ENCODE assay signal across 9 cellular contexts in genomic region chr9:73683862-73684591, GRCh38.
DNase-seq lines count a peak whose midpoint lies in the region; ATAC-seq and TF ChIP-seq lines count a peak whose summit lies in the region.
"Had no signal": no experiment of that assay in that cellular context is flagged by ENCODE, and none has a peak within 500 bp of the region (broad histone marks: within the 10 kb centered on the region; RNA-seq: fewer than 3 reads in every experiment).

No MANE protein-coding gene starts in this region.

- TF ChIP-seq CTCF in HFF-Myc (IDR thresholded peaks at IDR 0.05; ENCODE audit: low read depth, low read length, missing control alignments), result peak; percentile 32
- TF ChIP-seq CTCF in foreskin fibroblast (IDR thresholded peaks at IDR 0.05; ENCODE audit: low read depth, low read length), result peak; percentile 50

- DNase-seq in G401 (ENCODE audit: low spot score), result peak; percentile 5
- DNase-seq in HFF-Myc (ENCODE audit: extremely low read depth, low read depth), result peak; percentile 5
- DNase-seq in OCI-M1 (lab: John Stamatoyannopoulos, UW), result peak; percentile 40
- peak; percentile 15 to 65 for DNase-seq in foreskin fibroblast
- DNase-seq in NK-92 (lab: John Stamatoyannopoulos, UW; ENCODE audit: unreplicated experiment), result no peak
- DNase-seq in NCI-H146 (lab: John Stamatoyannopoulos, UW), result no peak
- no peak for DNase-seq in NCI-H1694 (lab: John Stamatoyannopoulos, UW)

- in situ Hi-C loops in G401 (cut with HindIII; ENCODE audit: low sequenced_read_pairs), result no loop called here

- ATAC-seq in HG03469 (IDR thresholded peaks at IDR 0.05; ENCODE audit: unreplicated experiment), result no peak

- H3K4me3 ChIP-seq in HFF-Myc (replicated peaks; ENCODE audit: low read depth, low read length) (no peak overlapping the region), foreskin fibroblast (ENCODE audit: low read depth in 1 of 2, low read length in 2 of 2) (no peak overlapping the region)
- H3K4me3 ChIP-seq: SJSA1 had no signal

Comparison
In these comparisons a context has a peak if more than half of its experiments do, and no peak if none do; other contexts are left out.
1. DNase-seq: peak in G401 (single experiment), HFF-Myc (single experiment), OCI-M1 (single experiment) and foreskin fibroblast (2 of 2); none in NK-92 (single experiment), NCI-H146 (single experiment) and NCI-H1694 (single experiment).